Comparison of ENCODE assay signal across 33 cellular contexts in the genomic region with DNA sequence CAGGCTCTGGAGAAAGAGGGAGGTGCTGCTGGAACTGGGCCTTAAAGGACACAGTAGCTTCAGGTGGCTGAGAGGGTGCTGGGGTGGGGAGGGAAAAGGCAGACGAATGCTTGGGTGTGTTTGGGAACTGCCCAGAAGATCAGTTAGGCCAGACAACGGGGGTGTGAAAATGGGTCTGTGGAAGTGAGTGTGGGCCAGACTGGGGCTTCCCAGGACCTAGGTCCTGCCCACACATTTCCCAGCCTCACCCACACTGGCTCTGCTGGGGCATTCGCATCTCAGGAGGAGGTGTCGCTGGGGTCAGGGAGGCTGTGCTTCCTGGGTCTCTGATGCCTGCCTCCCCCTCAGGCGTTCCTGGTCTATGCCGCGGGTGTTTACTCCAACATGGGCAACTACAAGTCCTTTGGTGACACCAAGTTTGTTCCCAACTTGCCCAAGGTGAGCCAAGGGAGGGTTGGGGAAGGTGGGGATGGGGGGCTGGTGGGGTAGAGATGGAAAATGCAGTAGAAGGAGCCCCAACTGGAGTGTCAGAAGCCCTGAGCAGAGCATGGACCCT.
"Had no signal": no experiment of that assay in that cellular context is flagged by ENCODE, and none has a peak within 500 bp of the region (broad histone marks: within the 10 kb centered on the region; RNA-seq: fewer than 3 reads in every experiment).

No MANE protein-coding gene starts in this region.

- H3K4me1 ChIP-seq: breast epithelium had no signal

- H3K27me3 ChIP-seq: adrenal gland, body of pancreas, breast epithelium had no signal

- H3K4me3 ChIP-seq: adrenal gland, body of pancreas, breast epithelium, K562 had no signal

- FAIRE-seq: astrocyte had no signal

- H3K27ac ChIP-seq: adrenal gland, body of pancreas, breast epithelium, VCaP had no signal

- ATAC-seq: body of pancreas, K562, Panc1, SK-N-SH treated with all-trans-retinoic acid at 6 μM for 48 hours, T-cell, T-helper 17 cell had no signal

- H3K4me3 Mint-ChIP-seq: activated B cell treated with CpG ODN at 0.5 μM for 24 hours; activated CD4-positive, alpha-beta memory T cell treated with anti-CD3 and anti-CD28 coated beads for 36 hours; activated naive CD8-positive, alpha-beta T cell treated with anti-CD3 and anti-CD28 coated beads for 36 hours; activated T-helper 1 cell treated with anti-CD3 and anti-CD28 coated beads, Interleukin-12 subunit alpha, Interleukin-12 subunit beta, Interleukin-2, Interleukin-4 antibody, amounts not matched to agents 30 ng/mL and 10 ng/mL and 1 ng/mL, durations not matched to agents 14 hours and 24 hours and 36 hours; T-cell; T-helper 17 cell had no signal

- H3K9me3 Mint-ChIP-seq: activated B cell treated with CpG ODN at 0.5 μM for 24 hours; activated CD4-positive, alpha-beta memory T cell treated with anti-CD3 and anti-CD28 coated beads for 36 hours; activated naive CD8-positive, alpha-beta T cell treated with anti-CD3 and anti-CD28 coated beads for 36 hours; activated T-helper 1 cell treated with anti-CD3 and anti-CD28 coated beads, Interleukin-12 subunit alpha, Interleukin-12 subunit beta, Interleukin-2, Interleukin-4 antibody, amounts not matched to agents 30 ng/mL and 10 ng/mL and 1 ng/mL, durations not matched to agents 14 hours and 24 hours and 36 hours; T-cell had no signal

- H3K36me3 ChIP-seq: breast epithelium had no signal

- H3K27ac Mint-ChIP-seq: activated B cell treated with CpG ODN at 0.5 μM for 24 hours; activated CD4-positive, alpha-beta memory T cell treated with anti-CD3 and anti-CD28 coated beads for 36 hours; activated naive CD8-positive, alpha-beta T cell treated with anti-CD3 and anti-CD28 coated beads for 36 hours; activated T-helper 1 cell treated with anti-CD3 and anti-CD28 coated beads, Interleukin-12 subunit alpha, Interleukin-12 subunit beta, Interleukin-2, Interleukin-4 antibody, amounts not matched to agents 30 ng/mL and 10 ng/mL and 1 ng/mL, durations not matched to agents 14 hours and 24 hours and 36 hours; T-cell; T-helper 17 cell had no signal

- H3K27me3 Mint-ChIP-seq: activated B cell treated with CpG ODN at 0.5 μM for 24 hours; activated CD4-positive, alpha-beta memory T cell treated with anti-CD3 and anti-CD28 coated beads for 36 hours; activated naive CD8-positive, alpha-beta T cell treated with anti-CD3 and anti-CD28 coated beads for 36 hours; T-cell; T-helper 17 cell had no signal

- DNase-seq: activated B cell treated with CpG ODN at 0.5 μM for 24 hours; activated CD4-positive, alpha-beta memory T cell treated with anti-CD3 and anti-CD28 coated beads for 36 hours; activated CD4-positive, alpha-beta T cell treated with anti-CD3 and anti-CD28 coated beads, Interleukin-2, amount 50 U/mL, for 1 hour; activated CD4-positive, CD25-positive, alpha-beta regulatory T cell treated with anti-CD3 and anti-CD28 coated beads, Interleukin-2, amount 50 U/mL, for 72 hours; activated effector memory CD4-positive, alpha-beta T cell treated with anti-CD3 and anti-CD28 coated beads, Interleukin-2, amount 50 U/mL, for 16 hours; activated naive CD4-positive, alpha-beta T cell; activated naive CD4-positive, alpha-beta T cell treated with anti-CD3 and anti-CD28 coated beads, Interleukin-2, amount 50 U/mL, for 16 hours; activated naive CD8-positive, alpha-beta T cell treated with anti-CD3 and anti-CD28 coated beads for 36 hours; activated T-cell treated with anti-CD3 and anti-CD28 coated beads, Interleukin-2, amount 50 U/mL, for 1 hour; adrenal gland; body of pancreas; IMR-90; NCI-H1092 treated with DMSO at 0.1 percent for 48 hours; NCI-H1417; NCI-H146; NCI-H187; NCI-H2029 treated with DMSO at 0.1 percent for 48 hours; NCI-H2107; NCI-H2171; NCI-H2227 treated with DMSO at 0.1 percent for 48 hours; NCI-H446 treated with DMSO at 0.1 percent for 48 hours; NCI-H524 treated with DMSO at 0.1 percent for 48 hours; SIG-M5; T-cell; T-helper 17 cell; T-helper 9 cell had no signal

- H3K9me3 ChIP-seq: adrenal gland, body of pancreas, breast epithelium had no signal
